27 cellular contexts compared by ENCODE assay signal in the genomic region with DNA sequence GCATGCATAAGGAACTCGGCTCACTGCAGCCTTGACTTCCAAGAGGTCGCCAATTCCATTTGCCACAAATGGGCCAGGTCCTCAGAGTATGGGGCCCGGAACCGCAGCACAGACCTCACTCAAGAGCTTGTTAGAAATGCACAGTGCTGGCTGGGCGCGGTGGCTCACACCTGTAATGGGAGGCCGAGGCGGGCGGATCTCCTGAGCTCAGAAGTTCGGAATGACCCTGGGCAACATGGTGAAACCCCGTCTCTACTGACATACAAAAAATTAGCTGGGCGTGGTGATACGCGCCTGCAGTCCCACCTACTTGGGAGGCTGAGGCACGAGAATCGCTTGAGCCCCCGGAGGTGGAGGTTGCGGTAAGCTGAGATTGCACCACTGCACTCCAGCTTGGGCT. TPM values are rescaled to one million over a fixed set of nuclear protein-coding genes. Genes with fewer than 3 reads are reported as not detected.
DNase-seq lines count a peak whose midpoint lies in the region; ATAC-seq and TF ChIP-seq lines count a peak whose summit lies in the region.
"Had no signal": no experiment of that assay in that cellular context is flagged by ENCODE, and none has a peak within 500 bp of the region (broad histone marks: within the 10 kb centered on the region; RNA-seq: fewer than 3 reads in every experiment).

No MANE protein-coding gene starts in this region.

- H3K27ac Mint-ChIP-seq in activated CD4-positive, alpha-beta T cell treated with anti-CD3 and anti-CD28 coated beads for 36 hours = peak overlapping the region; percentile 79
- H3K27ac Mint-ChIP-seq: CD8-positive, alpha-beta memory T cell; immature natural killer cell had no signal

- peaks cover 8% of the 10 kb centered on the region for H3K4me1 Mint-ChIP-seq in activated CD4-positive, alpha-beta T cell treated with anti-CD3 and anti-CD28 coated beads for 36 hours

- no peaks in the 10 kb centered on the region for H3K9me3 Mint-ChIP-seq in activated CD4-positive, alpha-beta T cell treated with anti-CD3 and anti-CD28 coated beads for 36 hours (ENCODE audit: low read depth)
- H3K9me3 Mint-ChIP-seq: CD8-positive, alpha-beta memory T cell; immature natural killer cell; natural killer cell treated with Interleukin-12 subunit alpha and Interleukin-12 subunit beta and Interleukin-15 and Interleukin-18, amount 100 ng/mL, for 72 hours had no signal

- TF ChIP-seq POLR2A in stomach (IDR thresholded peaks at IDR 0.05) = no peak

- POLR2A ChIA-PET in activated CD4-positive, alpha-beta T cell treated with anti-CD3 and anti-CD28 coated beads for 36 hours (lab: Charles Lee) = interaction anchor here (0.9 kb wide), 1 partner anchor 87 kb away, joined by 3 read pairs; no protein-coding TSS in a partner anchor

- H3K4me3 ChIP-seq in OCI-LY3 (ENCODE audit: low read length) = no peak overlapping the region
- no peak overlapping the region for H3K4me3 ChIP-seq in stomach

- TF ChIP-seq CTCF in OCI-LY3 (IDR thresholded peaks at IDR 0.05; ENCODE audit: low read depth, low read length) (no peak), stomach (IDR thresholded peaks at IDR 0.05) (no peak), GM13977 (IDR thresholded peaks at IDR 0.05; ENCODE audit: extremely low read depth, insufficient read depth, missing control alignments) (no peak)

- peak overlapping the region; percentile 96 for H2AFZ ChIP-seq in OCI-LY3 (ENCODE audit: low read depth, low read length)

- no peaks in the 10 kb centered on the region for H3K9me3 ChIP-seq in OCI-LY3 (ENCODE audit: insufficient read depth, low read length)
- H3K9me3 ChIP-seq in stomach = no peaks in the 10 kb centered on the region
- H3K9me3 ChIP-seq: left ventricle myocardium inferior had no signal

- peak overlapping the region; percentile 98; the same call in 1 of the 2 replicates for H3K4me2 ChIP-seq in OCI-LY3 (ENCODE audit: low read length)

- H3K9ac ChIP-seq in OCI-LY3 (ENCODE audit: low read length) = 0 out of 2 replicates have a peak overlapping the region, but pooled peaks have one; percentile 76
- H3K9ac ChIP-seq: parathyroid adenoma had no signal

- H3K4me1 ChIP-seq in OCI-LY3 (ENCODE audit: low read length) (peaks cover 17% of the 10 kb centered on the region), stomach (peaks cover 0 to 11% (median 6%) of the 10 kb centered on the region in 4 donors)

- intact Hi-C loops in activated CD4-positive, alpha-beta T cell treated with anti-CD3 and anti-CD28 coated beads for 36 hours (cut with DNase I, micrococcal nuclease) = loop anchor here in 1 of 2 experiments (5.0 kb wide), 1 partner anchor 382 kb away; a partner anchor contains a TSS
- intact Hi-C loops in stomach (cut with DNase I; ENCODE audit: low total_unique reads) = loop anchor here (10.0 kb wide), 1 partner anchor 95 kb away; no protein-coding TSS in a partner anchor

- in situ Hi-C loops in GM13977 (cut with MboI; ENCODE audit: low pct_unique_long_range_greater_than_20kb, low sequenced_read_pairs, unreplicated experiment) = loop anchor here (10.0 to 25.0 kb wide), 2 partner anchors 275 to 392 kb away; a partner anchor contains a TSS

- no peak for TF ChIP-seq EP300 in stomach (IDR thresholded peaks at IDR 0.05)

- DNase-seq in activated CD4-positive, alpha-beta T cell treated with anti-CD3 and anti-CD28 coated beads for 36 hours = no peak
- no peak for DNase-seq in activated CD4-positive, alpha-beta T cell treated with anti-CD3 and anti-CD28 coated beads, Interleukin-2, amount 50 U/mL, for 1 hour
- DNase-seq in left lobe of liver (ENCODE audit: low spot score) = peak; percentile 37
- DNase-seq in stomach = peak; percentile 18
- no peak for DNase-seq in GM13977 (ENCODE audit: low spot score)
- DNase-seq in T-helper 1 cell = no peak
- DNase-seq: 8988T; activated CD8-positive, alpha-beta memory T cell treated with anti-CD3 and anti-CD28 coated beads, Interleukin-2, amount 50 U/mL, for 48 hours; activated gamma-delta T cell treated with Interleukin-2 at 50 U/mL for 16 hours; CD8-positive, alpha-beta memory T cell; effector memory CD4-positive, alpha-beta T cell; erythroblast; foreskin fibroblast; GOT3; immature natural killer cell; KBM-7; left ventricle myocardium inferior; midbrain; NCI-H1436 treated with DMSO at 0.1 percent for 48 hours; NK-92 treated with Interleukin-12 subunit alpha and Interleukin-12 subunit beta, amount 100 ng/mL, for 24 hours; stimulated activated CD4-positive, alpha-beta T cell treated with anti-CD3 and anti-CD28 coated beads, Interleukin-4, amount 100 ng/mL, for 4 hours; stimulated activated naive CD4-positive, alpha-beta T cell treated with Interleukin-2 at 50 U/mL for 16 hours had no signal

- H3K27me3 ChIP-seq in OCI-LY3 (ENCODE audit: low read depth, low read length) (peaks cover 15% of the 10 kb centered on the region), stomach (no peaks in the 10 kb centered on the region)

- no peaks in the 10 kb centered on the region for H3K36me3 Mint-ChIP-seq in activated CD4-positive, alpha-beta T cell treated with anti-CD3 and anti-CD28 coated beads for 36 hours (ENCODE audit: low read depth)
- H3K36me3 Mint-ChIP-seq: brain; CD8-positive, alpha-beta memory T cell; immature natural killer cell; natural killer cell treated with Interleukin-12 subunit alpha and Interleukin-12 subunit beta and Interleukin-15 and Interleukin-18, amount 100 ng/mL, for 72 hours had no signal

- CTCF ChIA-PET in activated CD4-positive, alpha-beta T cell treated with anti-CD3 and anti-CD28 coated beads for 36 hours (lab: Charles Lee) = interaction anchor here (0.5 to 5.4 kb wide), 33 partner anchors 8 to 1487 kb away, joined by 3 to 45 read pairs (median 4); a partner anchor contains a TSS

- no peak overlapping the region for H3K27ac ChIP-seq in OCI-LY3 (ENCODE audit: low read length)
- H3K27ac ChIP-seq in stomach = no peak overlapping the region
- H3K27ac ChIP-seq: left ventricle myocardium inferior had no signal

- no peaks in the 10 kb centered on the region for H4K20me1 ChIP-seq in OCI-LY3 (ENCODE audit: insufficient read depth, low read length)

- H3K4me3 Mint-ChIP-seq in activated CD4-positive, alpha-beta T cell treated with anti-CD3 and anti-CD28 coated beads for 36 hours = no peak overlapping the region

- ATAC-seq in activated CD4-positive, alpha-beta T cell treated with anti-CD3 and anti-CD28 coated beads for 36 hours = no peak
- no peak for ATAC-seq in left lobe of liver
- no peak for ATAC-seq in GM21515 (IDR thresholded peaks at IDR 0.05; ENCODE audit: unreplicated experiment)

- H3K27me3 Mint-ChIP-seq in activated CD4-positive, alpha-beta T cell treated with anti-CD3 and anti-CD28 coated beads for 36 hours = no peaks in the 10 kb centered on the region

- no peaks in the 10 kb centered on the region for H3K36me3 ChIP-seq in OCI-LY3 (replicated peaks; ENCODE audit: low read depth, low read length)
- H3K36me3 ChIP-seq in stomach = no peaks in the 10 kb centered on the region
- H3K36me3 ChIP-seq: left ventricle myocardium inferior had no signal

- no peaks in the 10 kb centered on the region for H3K79me2 ChIP-seq in OCI-LY3 (ENCODE audit: low read length)
- H3K79me2 ChIP-seq: parathyroid adenoma had no signal

- WGBS in stomach, 5 donors = 89 to 94% (median 93%) methylated on average over 18 of the region's 18 CpGs

RNA-seq across cellular contexts. Expression of a gene that starts 19.6 kb away (rescaled TPM):
- 10 to 100 TPM; 49.2 to 69.4 TPM for total RNA-seq in activated CD4-positive, alpha-beta T cell treated with anti-CD3 and anti-CD28 coated beads for 36 hours
- total RNA-seq in left lobe of liver (11.6 TPM), stomach (10 to 100 TPM in 4 of 5 donors, 1 to 10 TPM in 1; 6.4 to 54.3 (median 40.6) TPM)
- polyA plus RNA-seq in stomach = 1 to 10 TPM; 6.7 to 8.5 (median 7.6) TPM

Comparison
In these comparisons a context has a peak if more than half of its experiments do, and no peak if none do; other contexts are left out.
1. DNase-seq: peak in left lobe of liver (single experiment) and stomach (single experiment); none in activated CD4-positive, alpha-beta T cell treated with anti-CD3 and anti-CD28 coated beads for 36 hours (single experiment), activated CD4-positive, alpha-beta T cell treated with anti-CD3 and anti-CD28 coated beads, Interleukin-2, amount 50 U/mL, for 1 hour (single experiment), GM13977 (single experiment) and T-helper 1 cell (0 of 5).